In genomic region chr1:86774305-86775304, GRCh38 we compare ENCODE assay signal across 8 cellular contexts.
A peak's percentile ranks its signal among the peaks of the same experiment; 100 is the strongest.
DNase-seq lines count a peak whose midpoint lies in the region; ATAC-seq lines count a peak whose summit lies in the region.

No MANE protein-coding gene starts in this region.

- peak overlapping the region; percentile 81 for H3K4ac ChIP-seq in mesendoderm (ENCODE audit: low read depth, low read length)

- no peak overlapping the region for H2AK5ac ChIP-seq in mesendoderm (ENCODE audit: low read length)

- peak overlapping the region; percentile 2 for H3K56ac ChIP-seq in mesendoderm (ENCODE audit: low read length)

- H3K79me1 ChIP-seq in mesendoderm (ENCODE audit: low read length), result no peaks in the 10 kb centered on the region

- H3K27me3 ChIP-seq in mesendoderm (ENCODE audit: insufficient read depth, low read length, poor library complexity), result no peaks in the 10 kb centered on the region

- H3K4me1 ChIP-seq in mesendoderm (ENCODE audit: control insufficient read depth, low read depth, low read length), result peaks cover 12% of the 10 kb centered on the region

- no peaks in the 10 kb centered on the region for H3K79me2 ChIP-seq in mesendoderm (ENCODE audit: control insufficient read depth, insufficient read depth, low read length)

- no peaks in the 10 kb centered on the region for H3K36me3 ChIP-seq in mesendoderm (ENCODE audit: control insufficient read depth, insufficient read depth, low read length)

- no peak overlapping the region for H3K4me3 ChIP-seq in mesendoderm (ENCODE audit: low read length)

- H3K18ac ChIP-seq in mesendoderm (ENCODE audit: low read length), result peak overlapping the region; percentile 96

- H4K8ac ChIP-seq in mesendoderm (ENCODE audit: low read depth, low read length), result no peak overlapping the region

- peak overlapping the region; percentile 85 for H2BK120ac ChIP-seq in mesendoderm (ENCODE audit: low read depth, low read length)

- no peak overlapping the region for H3K9ac ChIP-seq in mesendoderm (ENCODE audit: low read length)

- ATAC-seq in HG02970 (IDR thresholded peaks at IDR 0.05; ENCODE audit: low FRiP score, unreplicated experiment), result peak; percentile 78

- peak overlapping the region; percentile 67 for H3K27ac ChIP-seq in mesendoderm (ENCODE audit: low read depth, low read length)

- H2BK5ac ChIP-seq in mesendoderm (ENCODE audit: low read length), result peak overlapping the region; percentile 17

- H2BK15ac ChIP-seq in mesendoderm (replicated peaks; ENCODE audit: low read depth), result peak overlapping the region; percentile 88

- no CpG with 5 or more reads among the region's 11 CpGs for WGBS in mesendoderm (ENCODE audit: extremely low coverage, insufficient coverage, low lambda C conversion rate)

- peak; percentile 30 for DNase-seq in stimulated activated naive CD4-positive, alpha-beta T cell treated with Interleukin-2 at 50 U/mL for 16 hours (lab: John Stamatoyannopoulos, UW)
- no peak for DNase-seq in stimulated activated naive CD4-positive, alpha-beta T cell (lab: John Stamatoyannopoulos, UW)
- DNase-seq in NCI-H187 (lab: John Stamatoyannopoulos, UW) (peak; percentile 87 to 89), T1000 (lab: John Stamatoyannopoulos, UW) (peak; percentile 57), dermis blood vessel endothelial cell (peak; percentile 90), mesendoderm (peak; percentile 96)
- peak; percentile 70 for DNase-seq in stimulated activated CD8-positive, alpha-beta memory T cell treated with anti-CD3 and anti-CD28 coated beads, Interleukin-4, amount 100 ng/mL, for 48 hours

- H3K4me2 ChIP-seq in mesendoderm (ENCODE audit: low read length), result no peak overlapping the region

- H4K5ac ChIP-seq in mesendoderm (ENCODE audit: low read length), result no peak overlapping the region

- no peak overlapping the region for H3K23ac ChIP-seq in mesendoderm (ENCODE audit: low read length)

Comparison
In these comparisons a context has a peak if more than half of its experiments do, and no peak if none do; other contexts are left out.
1. DNase-seq: peak in stimulated activated naive CD4-positive, alpha-beta T cell treated with Interleukin-2 at 50 U/mL for 16 hours (single experiment), NCI-H187 (2 of 2), T1000 (single experiment), dermis blood vessel endothelial cell (single experiment), mesendoderm (single experiment) and stimulated activated CD8-positive, alpha-beta memory T cell treated with anti-CD3 and anti-CD28 coated beads, Interleukin-4, amount 100 ng/mL, for 48 hours (single experiment); none in stimulated activated naive CD4-positive, alpha-beta T cell (0 of 6).